Comparison of ENCODE assay signal across 11 cellular contexts in genomic region chr7:102993532-102994029, GRCh38.
A peak's percentile ranks its signal among the peaks of the same experiment; 100 is the strongest.
DNase-seq lines count a peak whose midpoint lies in the region; ATAC-seq, FAIRE-seq and TF ChIP-seq lines count a peak whose summit lies in the region.
"Had no signal": no experiment of that assay in that cellular context is flagged by ENCODE, and none has a peak within 500 bp of the region (broad histone marks: within the 10 kb centered on the region; RNA-seq: fewer than 3 reads in every experiment).

No MANE protein-coding gene starts in this region.

- no peaks in the 10 kb centered on the region for H3K27me3 Mint-ChIP-seq in Caco-2 (ENCODE audit: insufficient read depth, unreplicated experiment)

- H3K4me1 Mint-ChIP-seq in Caco-2 (ENCODE audit: low read depth, unreplicated experiment), result no peaks in the 10 kb centered on the region

- H3K36me3 Mint-ChIP-seq in Caco-2 (ENCODE audit: insufficient read depth, unreplicated experiment), result no peaks in the 10 kb centered on the region

- H3K27me3 ChIP-seq in liver (ENCODE audit: control insufficient read depth in 4 of 4, insufficient read depth in 4 of 4, low read length in 3 of 4) (no peaks in the 10 kb centered on the region), HepG2 (ENCODE audit: control insufficient read depth in 1 of 2, insufficient read depth in 2 of 2, low read length in 2 of 2) (no peaks in the 10 kb centered on the region), K562 (ENCODE audit: control insufficient read depth in 2 of 2, insufficient read depth in 2 of 2, low read length in 2 of 2) (no peaks in the 10 kb centered on the region), Caco-2 (replicated peaks; ENCODE audit: control insufficient read depth, insufficient read depth, low read length) (no peaks in the 10 kb centered on the region)

- H3K36me3 ChIP-seq in liver (ENCODE audit: control insufficient read depth in 4 of 4, insufficient read depth in 3 of 4, low read depth in 1 of 4, low read length in 3 of 4) (no peaks in the 10 kb centered on the region), HepG2 (replicated peaks in 1 of 2; ENCODE audit: control insufficient read depth in 1 of 2, insufficient read depth in 2 of 2, low read length in 2 of 2) (no peaks in the 10 kb centered on the region), K562 (ENCODE audit: control insufficient read depth, insufficient read depth, low read length) (peaks cover 15% of the 10 kb centered on the region), Caco-2 (ENCODE audit: control insufficient read depth, insufficient read depth, low read length) (no peaks in the 10 kb centered on the region)

- no peak for DNase-seq in HepG2 (ENCODE audit: low spot score)
- peak in 1 of 4 experiments; percentile 50 for DNase-seq in K562 (ENCODE audit: extremely low read depth in 1 of 4, low spot score in 3 of 4)
- no peak for DNase-seq in left lobe of liver (ENCODE audit: low spot score)
- no peak for DNase-seq in T-helper 2 cell
- DNase-seq in Caco-2, result no peak
- DNase-seq: C1 segment of cervical spinal cord, KG1, NCI-H748 treated with DMSO at 0.1 percent for 48 hours had no signal

- BruUV-seq in HepG2 (replicated peaks; lab: Mats Ljungman, UMichigan) (no TSS peak), K562 (replicated peaks; lab: Mats Ljungman, UMichigan) (no TSS peak), Caco-2 (replicated peaks; lab: Mats Ljungman, UMichigan) (no TSS peak)

- H3K27ac ChIP-seq in liver (ENCODE audit: low read depth in 1 of 2, low read length in 2 of 2), result no peak overlapping the region
- H3K27ac ChIP-seq in HepG2 (ENCODE audit: extremely low read length, insufficient read depth, low read length), result no peak overlapping the region
- peak overlapping the region; percentile 89 for H3K27ac ChIP-seq in K562 (ENCODE audit: extremely low read depth, low read depth, low read length)

- H3K79me2 ChIP-seq in HepG2 (ENCODE audit: insufficient read depth, low read length), result no peaks in the 10 kb centered on the region
- no peaks in the 10 kb centered on the region for H3K79me2 ChIP-seq in K562 (ENCODE audit: control insufficient read depth, insufficient read depth, low read length)

- ATAC-seq in HepG2, result no peak
- ATAC-seq in K562, result no peak
- ATAC-seq in left lobe of liver, result peak; percentile 61
- no peak for ATAC-seq in GM21529 (IDR thresholded peaks at IDR 0.05; ENCODE audit: unreplicated experiment)
- ATAC-seq in GM19023 (IDR thresholded peaks at IDR 0.05; ENCODE audit: unreplicated experiment), result no peak

- H2AFZ ChIP-seq in HepG2 (ENCODE audit: low read length), result no peak overlapping the region
- peak overlapping the region; percentile 66 for H2AFZ ChIP-seq in K562 (ENCODE audit: low read depth, low read length)

- H3K4me3 ChIP-seq in liver (ENCODE audit: low read depth in 1 of 3, low read length in 3 of 3) (no peak overlapping the region), HepG2 (replicated peaks in 1 of 3; ENCODE audit: insufficient read depth in 1 of 3, low read depth in 2 of 3, low read length in 3 of 3) (no peak overlapping the region), K562 (no peak overlapping the region), Caco-2 (ENCODE audit: low read depth, low read length) (no peak overlapping the region)

- FAIRE-seq in HepG2 (lab: Jason Lieb, UNC), result no peak
- peak; percentile 40 for FAIRE-seq in K562 (lab: Jason Lieb, UNC)

- no peak overlapping the region for H3K9ac ChIP-seq in liver (ENCODE audit: low read depth in 1 of 2, low read length in 2 of 2)
- H3K9ac ChIP-seq in HepG2 (ENCODE audit: insufficient read depth, low read depth, low read length), result no peak overlapping the region
- peak overlapping the region in 1 of 2 experiments; percentile 56; a peak in 2 of 4 replicates for H3K9ac ChIP-seq in K562 (ENCODE audit: insufficient read depth in 1 of 2, low read depth in 2 of 2, low read length in 2 of 2)

- H3K4me3 Mint-ChIP-seq in Caco-2 (ENCODE audit: unreplicated experiment), result no peak overlapping the region

- CTCF ChIA-PET in HepG2 (lab: Yijun Ruan, JAX; ENCODE audit: low intra/inter-chr PET ratio, low total read pairs), result no interaction called here
- CTCF ChIA-PET in K562 (lab: Yijun Ruan, JAX; ENCODE audit: low intra/inter-chr PET ratio), result no interaction called here
- CTCF ChIA-PET in Caco-2 (lab: Charles Lee), result no interaction called here

- TF ChIP-seq EP300 in HepG2 (IDR thresholded peaks at IDR 0.05; ENCODE audit: low read depth in 2 of 2, low read length in 2 of 2) (no peak), HepG2 (CRISPR knock-in tag; IDR thresholded peaks at IDR 0.05; ENCODE audit: borderline replicate concordance) (no peak), K562 (IDR thresholded peaks at IDR 0.05; ENCODE audit: low read length) (no peak)

- H3K9me3 Mint-ChIP-seq in Caco-2 (ENCODE audit: unreplicated experiment), result no peaks in the 10 kb centered on the region

- TF ChIP-seq POLR2A in HepG2 (IDR thresholded peaks at IDR 0.05; ENCODE audit: insufficient read depth in 1 of 2, low read depth in 2 of 2, low read length in 2 of 2) (no peak), K562 (conservative IDR thresholded peaks at IDR 0.05) (no peak)

- in situ Hi-C loops in HepG2 (cut with HindIII; ENCODE audit: extremely low pct_ligation_motif_present, low pct_unique_long_range_greater_than_20kb) (no loop called here), K562 (cut with MboI) (no loop called here)

- H3K9me3 ChIP-seq in liver (ENCODE audit: control insufficient read depth in 4 of 4, low read length in 3 of 4) (no peaks in the 10 kb centered on the region), HepG2 (ENCODE audit: low read length) (no peaks in the 10 kb centered on the region), K562 (replicated peaks; ENCODE audit: control insufficient read depth, insufficient read depth, low read depth, low read length) (peaks cover 6% of the 10 kb centered on the region), Caco-2 (no peaks in the 10 kb centered on the region)

- no peaks in the 10 kb centered on the region for H4K20me1 ChIP-seq in HepG2 (ENCODE audit: insufficient read depth, low read length)
- no peaks in the 10 kb centered on the region for H4K20me1 ChIP-seq in K562 (replicated peaks; ENCODE audit: control insufficient read depth, insufficient read depth, low read length)

- H3K27ac Mint-ChIP-seq in Caco-2 (ENCODE audit: unreplicated experiment), result no peak overlapping the region

- TF ChIP-seq RAD21 in liver (IDR thresholded peaks at IDR 0.05) (no peak), HepG2 (CRISPR knock-in tag; IDR thresholded peaks at IDR 0.05) (no peak), K562 (CRISPR knock-in tag; conservative IDR thresholded peaks at IDR 0.05 in 1 of 2, IDR thresholded peaks at IDR 0.05 in 1 of 2) (no peak)

- H3K9me1 ChIP-seq in K562 (ENCODE audit: control insufficient read depth, insufficient read depth, low read length), result no peaks in the 10 kb centered on the region

- H3K4me2 ChIP-seq in HepG2 (ENCODE audit: low read depth, low read length) (no peak overlapping the region), K562 (ENCODE audit: insufficient read depth, low read length) (0 out of 2 replicates have a peak overlapping the region, but pooled peaks have one; percentile 26)

- no peaks in the 10 kb centered on the region for H3K4me1 ChIP-seq in liver (ENCODE audit: control insufficient read depth in 4 of 4, insufficient read depth in 4 of 4, low read length in 3 of 4)
- peaks cover 52% of the 10 kb centered on the region for H3K4me1 ChIP-seq in HepG2 (ENCODE audit: insufficient read depth, low read length)
- peaks cover 22 to 53% of the 10 kb centered on the region in 2 experiments for H3K4me1 ChIP-seq in K562 (replicated peaks in 1 of 2; ENCODE audit: control insufficient read depth in 2 of 2, insufficient read depth in 2 of 2, low read length in 2 of 2)
- no peaks in the 10 kb centered on the region for H3K4me1 ChIP-seq in Caco-2

- 14% methylated on average over 2 of the region's 2 CpGs for WGBS in liver
- WGBS in HepG2 (ENCODE audit: low lambda C conversion rate), result 0% methylated on average over 2 of the region's 2 CpGs
- 0% methylated on average over 2 of the region's 2 CpGs for WGBS in K562 (ENCODE audit: insufficient coverage, low coverage, missing lambda C conversion rate)

- intact Hi-C loops in HepG2 (cut with micrococcal nuclease; ENCODE audit: unreplicated experiment), result no loop called here
- intact Hi-C loops in K562 (cut with micrococcal nuclease), result loop anchor here (1.0 to 5.0 kb wide), 2 partner anchors 20 to 34 kb away; no protein-coding TSS in a partner anchor
- intact Hi-C loops in Caco-2 (cut with micrococcal nuclease; ENCODE audit: unreplicated experiment), result no loop called here

- POLR2A ChIA-PET in HepG2 (lab: Yijun Ruan, JAX) (no interaction called here), K562 (lab: Yijun Ruan, JAX) (interaction anchor here (0.6 to 1.4 kb wide), 4 partner anchors 13 to 45 kb away, joined by 3 to 6 read pairs (median 3); no protein-coding TSS in a partner anchor), Caco-2 (lab: Charles Lee) (no interaction called here)

- no peak for TF ChIP-seq CTCF in liver (IDR thresholded peaks at IDR 0.05; ENCODE audit: low read depth, low read length, missing input control)
- TF ChIP-seq CTCF in HepG2 (CRISPR knock-in tag; IDR thresholded peaks at IDR 0.05), result no peak
- TF ChIP-seq CTCF in K562 (IDR thresholded peaks at IDR 0.05 in 2 of 3, conservative IDR thresholded peaks at IDR 0.05 in 1 of 3; ENCODE audit: insufficient read depth in 2 of 3, low read depth in 1 of 3, low read length in 3 of 3), result no peak
- no peak for TF ChIP-seq CTCF in Caco-2 (IDR thresholded peaks at IDR 0.05; ENCODE audit: insufficient read depth in 1 of 2, low read depth in 1 of 2, low read length in 1 of 2, severe bottlenecking in 1 of 2, unreplicated experiment in 1 of 2)

TF ChIP-seq in liver, 16 proteins besides CTCF, POLR2A, EP300 and RAD21:
- TF ChIP-seq FOXA1 (IDR thresholded peaks at IDR 0.05), result no peak
- TF ChIP-seq TAF1 (conservative IDR thresholded peaks at IDR 0.05), result peak; percentile 25

TF ChIP-seq in K562, 482 proteins besides CTCF, POLR2A, EP300 and RAD21 (continues in another document):
- TF ChIP-seq TOE1 (IDR thresholded peaks at IDR 0.05; ENCODE audit: borderline replicate concordance) (no peak), TOE1 (CRISPR knock-in tag; IDR thresholded peaks at IDR 0.05; ENCODE audit: borderline replicate concordance, low read depth) (no peak), ARHGAP35 (IDR thresholded peaks at IDR 0.05; ENCODE audit: partially characterized antibody) (no peak), THRA (IDR thresholded peaks at IDR 0.05) (0 out of 2 replicates have a peak, but pooled peaks have one; percentile 15), NFATC3 (IDR thresholded peaks at IDR 0.05) (0 out of 2 replicates have a peak, but pooled peaks have one; percentile 53)
